1 cellular context compared by ENCODE assay signal in the genomic region with DNA sequence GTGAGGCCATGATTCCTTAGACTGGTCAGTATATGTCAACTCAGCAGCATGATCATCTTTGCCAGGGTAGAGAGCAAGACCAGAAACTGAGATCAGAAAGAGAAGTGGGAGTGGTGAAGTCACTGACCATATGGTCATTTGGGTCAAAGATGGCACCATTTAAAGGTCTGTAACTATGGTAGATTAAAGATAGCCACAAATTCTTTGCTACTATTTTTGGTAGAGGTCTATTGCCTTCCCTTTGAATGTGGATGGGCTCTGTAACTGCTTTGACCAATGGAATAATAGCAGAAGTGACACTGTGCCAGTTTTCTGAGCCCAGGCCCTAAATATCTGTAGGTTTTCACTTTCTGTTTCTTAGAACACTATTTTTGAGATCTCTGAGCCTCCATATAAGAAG.
TF ChIP-seq lines count a peak whose summit lies in the region.

No MANE protein-coding gene starts in this region.

TF ChIP-seq in GM23338, 12 proteins besides CTCF, POLR2A, EP300 and RAD21 (continued from another document):
- TF ChIP-seq, protein P1, sequence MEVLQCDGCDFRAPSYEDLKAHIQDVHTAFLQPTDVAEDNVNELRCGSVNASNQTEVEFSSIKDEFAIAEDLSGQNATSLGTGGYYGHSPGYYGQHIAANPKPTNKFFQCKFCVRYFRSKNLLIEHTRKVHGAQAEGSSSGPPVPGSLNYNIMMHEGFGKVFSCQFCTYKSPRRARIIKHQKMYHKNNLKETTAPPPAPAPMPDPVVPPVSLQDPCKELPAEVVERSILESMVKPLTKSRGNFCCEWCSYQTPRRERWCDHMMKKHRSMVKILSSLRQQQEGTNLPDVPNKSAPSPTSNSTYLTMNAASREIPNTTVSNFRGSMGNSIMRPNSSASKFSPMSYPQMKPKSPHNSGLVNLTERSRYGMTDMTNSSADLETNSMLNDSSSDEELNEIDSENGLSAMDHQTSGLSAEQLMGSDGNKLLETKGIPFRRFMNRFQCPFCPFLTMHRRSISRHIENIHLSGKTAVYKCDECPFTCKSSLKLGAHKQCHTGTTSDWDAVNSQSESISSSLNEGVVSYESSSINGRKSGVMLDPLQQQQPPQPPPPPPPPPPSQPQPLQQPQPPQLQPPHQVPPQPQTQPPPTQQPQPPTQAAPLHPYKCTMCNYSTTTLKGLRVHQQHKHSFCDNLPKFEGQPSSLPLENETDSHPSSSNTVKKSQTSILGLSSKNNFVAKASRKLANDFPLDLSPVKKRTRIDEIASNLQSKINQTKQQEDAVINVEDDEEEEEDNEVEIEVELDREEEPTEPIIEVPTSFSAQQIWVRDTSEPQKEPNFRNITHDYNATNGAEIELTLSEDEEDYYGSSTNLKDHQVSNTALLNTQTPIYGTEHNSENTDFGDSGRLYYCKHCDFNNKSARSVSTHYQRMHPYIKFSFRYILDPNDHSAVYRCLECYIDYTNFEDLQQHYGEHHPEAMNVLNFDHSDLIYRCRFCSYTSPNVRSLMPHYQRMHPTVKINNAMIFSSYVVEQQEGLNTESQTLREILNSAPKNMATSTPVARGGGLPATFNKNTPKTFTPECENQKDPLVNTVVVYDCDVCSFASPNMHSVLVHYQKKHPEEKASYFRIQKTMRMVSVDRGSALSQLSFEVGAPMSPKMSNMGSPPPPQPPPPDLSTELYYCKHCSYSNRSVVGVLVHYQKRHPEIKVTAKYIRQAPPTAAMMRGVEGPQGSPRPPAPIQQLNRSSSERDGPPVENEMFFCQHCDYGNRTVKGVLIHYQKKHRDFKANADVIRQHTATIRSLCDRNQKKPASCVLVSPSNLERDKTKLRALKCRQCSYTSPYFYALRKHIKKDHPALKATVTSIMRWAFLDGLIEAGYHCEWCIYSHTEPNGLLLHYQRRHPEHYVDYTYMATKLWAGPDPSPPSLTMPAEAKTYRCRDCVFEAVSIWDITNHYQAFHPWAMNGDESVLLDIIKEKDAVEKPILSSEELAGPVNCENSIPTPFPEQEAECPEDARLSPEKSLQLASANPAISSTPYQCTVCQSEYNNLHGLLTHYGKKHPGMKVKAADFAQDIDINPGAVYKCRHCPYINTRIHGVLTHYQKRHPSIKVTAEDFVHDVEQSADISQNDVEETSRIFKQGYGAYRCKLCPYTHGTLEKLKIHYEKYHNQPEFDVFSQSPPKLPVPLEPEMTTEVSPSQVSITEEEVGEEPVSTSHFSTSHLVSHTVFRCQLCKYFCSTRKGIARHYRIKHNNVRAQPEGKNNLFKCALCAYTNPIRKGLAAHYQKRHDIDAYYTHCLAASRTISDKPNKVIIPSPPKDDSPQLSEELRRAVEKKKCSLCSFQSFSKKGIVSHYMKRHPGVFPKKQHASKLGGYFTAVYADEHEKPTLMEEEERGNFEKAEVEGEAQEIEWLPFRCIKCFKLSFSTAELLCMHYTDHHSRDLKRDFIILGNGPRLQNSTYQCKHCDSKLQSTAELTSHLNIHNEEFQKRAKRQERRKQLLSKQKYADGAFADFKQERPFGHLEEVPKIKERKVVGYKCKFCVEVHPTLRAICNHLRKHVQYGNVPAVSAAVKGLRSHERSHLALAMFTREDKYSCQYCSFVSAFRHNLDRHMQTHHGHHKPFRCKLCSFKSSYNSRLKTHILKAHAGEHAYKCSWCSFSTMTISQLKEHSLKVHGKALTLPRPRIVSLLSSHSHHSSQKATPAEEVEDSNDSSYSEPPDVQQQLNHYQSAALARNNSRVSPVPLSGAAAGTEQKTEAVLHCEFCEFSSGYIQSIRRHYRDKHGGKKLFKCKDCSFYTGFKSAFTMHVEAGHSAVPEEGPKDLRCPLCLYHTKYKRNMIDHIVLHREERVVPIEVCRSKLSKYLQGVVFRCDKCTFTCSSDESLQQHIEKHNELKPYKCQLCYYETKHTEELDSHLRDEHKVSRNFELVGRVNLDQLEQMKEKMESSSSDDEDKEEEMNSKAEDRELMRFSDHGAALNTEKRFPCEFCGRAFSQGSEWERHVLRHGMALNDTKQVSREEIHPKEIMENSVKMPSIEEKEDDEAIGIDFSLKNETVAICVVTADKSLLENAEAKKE (CRISPR knock-in tag; IDR thresholded peaks at IDR 0.05): no peak
- TF ChIP-seq, protein P2, sequence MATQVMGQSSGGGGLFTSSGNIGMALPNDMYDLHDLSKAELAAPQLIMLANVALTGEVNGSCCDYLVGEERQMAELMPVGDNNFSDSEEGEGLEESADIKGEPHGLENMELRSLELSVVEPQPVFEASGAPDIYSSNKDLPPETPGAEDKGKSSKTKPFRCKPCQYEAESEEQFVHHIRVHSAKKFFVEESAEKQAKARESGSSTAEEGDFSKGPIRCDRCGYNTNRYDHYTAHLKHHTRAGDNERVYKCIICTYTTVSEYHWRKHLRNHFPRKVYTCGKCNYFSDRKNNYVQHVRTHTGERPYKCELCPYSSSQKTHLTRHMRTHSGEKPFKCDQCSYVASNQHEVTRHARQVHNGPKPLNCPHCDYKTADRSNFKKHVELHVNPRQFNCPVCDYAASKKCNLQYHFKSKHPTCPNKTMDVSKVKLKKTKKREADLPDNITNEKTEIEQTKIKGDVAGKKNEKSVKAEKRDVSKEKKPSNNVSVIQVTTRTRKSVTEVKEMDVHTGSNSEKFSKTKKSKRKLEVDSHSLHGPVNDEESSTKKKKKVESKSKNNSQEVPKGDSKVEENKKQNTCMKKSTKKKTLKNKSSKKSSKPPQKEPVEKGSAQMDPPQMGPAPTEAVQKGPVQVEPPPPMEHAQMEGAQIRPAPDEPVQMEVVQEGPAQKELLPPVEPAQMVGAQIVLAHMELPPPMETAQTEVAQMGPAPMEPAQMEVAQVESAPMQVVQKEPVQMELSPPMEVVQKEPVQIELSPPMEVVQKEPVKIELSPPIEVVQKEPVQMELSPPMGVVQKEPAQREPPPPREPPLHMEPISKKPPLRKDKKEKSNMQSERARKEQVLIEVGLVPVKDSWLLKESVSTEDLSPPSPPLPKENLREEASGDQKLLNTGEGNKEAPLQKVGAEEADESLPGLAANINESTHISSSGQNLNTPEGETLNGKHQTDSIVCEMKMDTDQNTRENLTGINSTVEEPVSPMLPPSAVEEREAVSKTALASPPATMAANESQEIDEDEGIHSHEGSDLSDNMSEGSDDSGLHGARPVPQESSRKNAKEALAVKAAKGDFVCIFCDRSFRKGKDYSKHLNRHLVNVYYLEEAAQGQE (IDR thresholded peaks at IDR 0.05; ENCODE audit: unreplicated experiment): no peak
- TF ChIP-seq POLR2AphosphoS5 (IDR thresholded peaks at IDR 0.05; ENCODE audit: low read depth): no peak
